23 cellular contexts compared by ENCODE assay signal in genomic region chr9:79609468-79610018, GRCh38. TPM values are rescaled to one million over a fixed set of nuclear protein-coding genes. Genes with fewer than 3 reads are reported as not detected.
DNase-seq lines count a peak whose midpoint lies in the region; ATAC-seq and TF ChIP-seq lines count a peak whose summit lies in the region.
"Had no signal": no experiment of that assay in that cellular context is flagged by ENCODE, and none has a peak within 500 bp of the region (broad histone marks: within the 10 kb centered on the region; RNA-seq: fewer than 3 reads in every experiment).

No MANE protein-coding gene starts in this region.

- peaks cover 9% of the 10 kb centered on the region for H3K9me3 Mint-ChIP-seq in chondrocyte (ENCODE audit: low read depth)
- peaks cover 18% of the 10 kb centered on the region for H3K9me3 Mint-ChIP-seq in neural progenitor cell

- H3K27me3 ChIP-seq in HL-60 (ENCODE audit: insufficient read depth, poor library complexity, severe bottlenecking): no peaks in the 10 kb centered on the region
- H3K27me3 ChIP-seq in neural progenitor cell: no peaks in the 10 kb centered on the region
- H3K27me3 ChIP-seq in gastrocnemius medialis: no peaks in the 10 kb centered on the region
- H3K27me3 ChIP-seq: body of pancreas had no signal

- H3K27ac ChIP-seq in HL-60 (replicated peaks): peak overlapping the region; percentile 86
- H3K27ac ChIP-seq in neural progenitor cell: peak overlapping the region; percentile 99
- H3K27ac ChIP-seq in gastrocnemius medialis: no peak overlapping the region
- H3K27ac ChIP-seq: body of pancreas, left ventricle myocardium inferior, WERI-Rb-1 had no signal

- H3K9ac ChIP-seq in neural progenitor cell: no peak overlapping the region

- H3K36me3 Mint-ChIP-seq in chondrocyte (ENCODE audit: low read depth) (peaks cover 11% of the 10 kb centered on the region), neural progenitor cell (peaks cover 28% of the 10 kb centered on the region)
- H3K36me3 Mint-ChIP-seq: natural killer cell had no signal

- POLR2A ChIA-PET in AG04449 (lab: Yijun Ruan, JAX): interaction anchor here (0.8 kb wide), 1 partner anchor 8 kb away, joined by 3 read pairs; no protein-coding TSS in a partner anchor

- no peak for TF ChIP-seq POLR2A in gastrocnemius medialis (IDR thresholded peaks at IDR 0.05)

- in situ Hi-C loops in gastrocnemius medialis (cut with MboI; ENCODE audit: low sequenced_read_pairs in 4 of 4) (no loop called here), ACHN (cut with HindIII; ENCODE audit: low pct_ligation_motif_present, low pct_unique_long_range_greater_than_20kb, low sequenced_read_pairs) (no loop called here)

- H3K4me3 Mint-ChIP-seq in chondrocyte (ENCODE audit: unreplicated experiment): no peak overlapping the region
- peak overlapping the region; percentile 65 for H3K4me3 Mint-ChIP-seq in neural progenitor cell
- H3K4me3 Mint-ChIP-seq: activated CD4-positive, alpha-beta memory T cell treated with anti-CD3 and anti-CD28 coated beads for 36 hours; B cell; natural killer cell had no signal

- H3K27me3 Mint-ChIP-seq in chondrocyte (ENCODE audit: low read depth): no peaks in the 10 kb centered on the region
- peaks cover 2% of the 10 kb centered on the region for H3K27me3 Mint-ChIP-seq in neural progenitor cell (ENCODE audit: insufficient read depth, low read depth)
- H3K27me3 Mint-ChIP-seq: activated CD4-positive, alpha-beta memory T cell treated with anti-CD3 and anti-CD28 coated beads for 36 hours; B cell had no signal

- H3K4me1 ChIP-seq in neural progenitor cell (peaks cover 64% of the 10 kb centered on the region), gastrocnemius medialis (peaks cover 53 to 56% of the 10 kb centered on the region in 2 donors)

- peaks cover 90% of the 10 kb centered on the region for H3K79me2 ChIP-seq in neural progenitor cell (ENCODE audit: low read depth)

- intact Hi-C loops in gastrocnemius medialis (cut with DNase I; ENCODE audit: low total_unique reads): loop anchor here (2.0 kb wide), 1 partner anchor 25 kb away; no protein-coding TSS in a partner anchor

- TF ChIP-seq CTCF in AG04449 (IDR thresholded peaks at IDR 0.05; ENCODE audit: insufficient read depth, low read length, missing control alignments): no peak
- no peak for TF ChIP-seq CTCF in HL-60 (IDR thresholded peaks at IDR 0.05; ENCODE audit: insufficient read depth, low read length)
- no peak for TF ChIP-seq CTCF in chondrocyte (IDR thresholded peaks at IDR 0.05)
- TF ChIP-seq CTCF in neural progenitor cell (IDR thresholded peaks at IDR 0.05): no peak
- TF ChIP-seq CTCF in gastrocnemius medialis (IDR thresholded peaks at IDR 0.05 in 4 of 5, conservative IDR thresholded peaks at IDR 0.05 in 1 of 5): no peak

- no peaks in the 10 kb centered on the region for H3K9me3 ChIP-seq in neural progenitor cell (ENCODE audit: low read depth)
- no peaks in the 10 kb centered on the region for H3K9me3 ChIP-seq in gastrocnemius medialis
- H3K9me3 ChIP-seq: body of pancreas had no signal

- H3K4me2 ChIP-seq in neural progenitor cell: peak overlapping the region; percentile 72

- peaks cover 57% of the 10 kb centered on the region for H3K4me1 Mint-ChIP-seq in chondrocyte (ENCODE audit: low read depth)
- peaks cover 63% of the 10 kb centered on the region for H3K4me1 Mint-ChIP-seq in neural progenitor cell

- no peak overlapping the region for H3K4me3 ChIP-seq in AG04449 (ENCODE audit: low read depth, low read length)
- H3K4me3 ChIP-seq in HL-60 (replicated peaks; ENCODE audit: insufficient read depth, low read length): no peak overlapping the region
- peak overlapping the region; percentile 20 for H3K4me3 ChIP-seq in neural progenitor cell
- no peak overlapping the region for H3K4me3 ChIP-seq in gastrocnemius medialis
- H3K4me3 ChIP-seq: body of pancreas, left ventricle myocardium inferior, skin epidermis had no signal

- peaks cover 64% of the 10 kb centered on the region for H3F3A ChIP-seq in neural progenitor cell (ENCODE audit: low read depth)

- peak overlapping the region; percentile 81 for H3K27ac Mint-ChIP-seq in chondrocyte (ENCODE audit: unreplicated experiment)
- peak overlapping the region; percentile 99 for H3K27ac Mint-ChIP-seq in neural progenitor cell
- H3K27ac Mint-ChIP-seq: activated CD4-positive, alpha-beta memory T cell treated with anti-CD3 and anti-CD28 coated beads for 36 hours; B cell; natural killer cell had no signal

- ATAC-seq in gastrocnemius medialis (no peak), HG03571 (IDR thresholded peaks at IDR 0.05; ENCODE audit: unreplicated experiment) (no peak)
- ATAC-seq: body of pancreas, natural killer cell had no signal

- peaks cover 11% of the 10 kb centered on the region for H3K36me3 ChIP-seq in neural progenitor cell
- H3K36me3 ChIP-seq in gastrocnemius medialis: no peaks in the 10 kb centered on the region
- H3K36me3 ChIP-seq: left ventricle myocardium inferior, WERI-Rb-1 had no signal

- no peak overlapping the region for H2AFZ ChIP-seq in neural progenitor cell (replicated peaks)

- peaks cover 69% of the 10 kb centered on the region for H4K20me1 ChIP-seq in neural progenitor cell (ENCODE audit: low read depth)

- DNase-seq in AG04449 (ENCODE audit: low read depth, low spot score) (peak; percentile 16), HL-60 (ENCODE audit: low read depth in 1 of 2, low spot score in 1 of 2) (no peak), chondrocyte (ENCODE audit: low spot score) (no peak), neural progenitor cell (ENCODE audit: low spot score) (no peak), gastrocnemius medialis (no peak), ACHN (no peak), NCI-H345 (lab: John Stamatoyannopoulos, UW) (no peak)
- DNase-seq: activated CD4-positive, alpha-beta memory T cell treated with anti-CD3 and anti-CD28 coated beads for 36 hours; activated effector memory CD4-positive, alpha-beta T cell treated with Interleukin-2 at 50 U/mL for 16 hours; body of pancreas; DND-41; effector CD4-positive, alpha-beta T cell; foreskin melanocyte; hippocampal formation; left ventricle myocardium inferior; midbrain; natural killer cell; NCI-H187; stimulated activated CD4-positive, alpha-beta T cell treated with anti-CD3 and anti-CD28 coated beads, Interleukin-2, amount 100 ng/mL, for 24 hours; WERI-Rb-1 had no signal

- CTCF ChIA-PET in AG04449 (lab: Yijun Ruan, JAX): no interaction called here

RNA-seq across cellular contexts. Expression of gene TLE4, which starts 37.8 kb away (rescaled TPM):
- total RNA-seq in chondrocyte (62.3 to 82.5 TPM (median 66.0 TPM) in 3 replicates), neural progenitor cell (ENCODE audit: low replicate concordance) (236 and 265 TPM in 2 replicates), gastrocnemius medialis (10 to 100 TPM; 30.1 to 64.6 (median 43.4) TPM)

Comparison
In these comparisons a context has a peak if more than half of its experiments do, and no peak if none do; other contexts are left out.
1. H3K27ac ChIP-seq: peak in HL-60 (single experiment) and neural progenitor cell (single experiment); none in gastrocnemius medialis (0 of 4).